In genomic region chr4:109850601-109851000, GRCh38 we compare ENCODE assay signal across 12 cellular contexts. TPM values are rescaled to one million over a fixed set of nuclear protein-coding genes. Genes with fewer than 3 reads are reported as not detected.
"Had no signal": no experiment of that assay in that cellular context is flagged by ENCODE, and none has a peak within 500 bp of the region (broad histone marks: within the 10 kb centered on the region; RNA-seq: fewer than 3 reads in every experiment).

No MANE protein-coding gene starts in this region.

- H3K9me3 ChIP-seq: HAP-1 had no signal

- DNase-seq: GM23248, GOT3, H7, HFFc6, IMR-90, KG1 had no signal

- H3K27ac Mint-ChIP-seq: HFFc6 had no signal

- H3K9ac ChIP-seq: GM23248 had no signal

- H3K4me3 ChIP-seq: GM23248, HAP-1, K562 had no signal

- H3K36me3 ChIP-seq: HAP-1 had no signal

- H3K9me3 Mint-ChIP-seq: HFFc6 had no signal

- ATAC-seq: HCT116, K562 had no signal

- FAIRE-seq: K562 had no signal

- H3K4me3 Mint-ChIP-seq: HFFc6 had no signal

- H3K27ac ChIP-seq: GM23248, HL-60 had no signal

RNA-seq across cellular contexts. Expression of gene LRIT3, which starts 2.7 kb away (rescaled TPM):
- total RNA-seq: H4, HT1080, IMR-90 had no signal
- polyA plus RNA-seq: GM23248 had no signal

RNA-seq across cellular contexts. Expression of gene RRH, which starts 22.8 kb away (rescaled TPM):
- total RNA-seq: GM23248, H4, H7, HFFc6, HT1080, IMR-90 had no signal
- polyA plus RNA-seq: GM23248 had no signal

RNA-seq across cellular contexts. Expression of gene CFI, which starts 48.8 kb away (rescaled TPM):
- total RNA-seq: H7, HFFc6 had no signal
